In genomic region chr3:72683068-72683467, GRCh38 we compare ENCODE assay signal across 10 cellular contexts.
DNase-seq lines count a peak whose midpoint lies in the region; ATAC-seq and TF ChIP-seq lines count a peak whose summit lies in the region.
"Had no signal": no experiment of that assay in that cellular context is flagged by ENCODE, and none has a peak within 500 bp of the region (broad histone marks: within the 10 kb centered on the region; RNA-seq: fewer than 3 reads in every experiment).

No MANE protein-coding gene starts in this region.

- H3K9me3 ChIP-seq in neural progenitor cell (ENCODE audit: low read depth): no peaks in the 10 kb centered on the region
- H3K9me3 ChIP-seq in OCI-LY7 (ENCODE audit: low read length): no peaks in the 10 kb centered on the region
- H3K9me3 ChIP-seq in prostate gland: no peaks in the 10 kb centered on the region

- H3K4me3 Mint-ChIP-seq in neural progenitor cell: no peak overlapping the region
- H3K4me3 Mint-ChIP-seq: naive thymus-derived CD8-positive, alpha-beta T cell had no signal

- H2AFZ ChIP-seq in neural progenitor cell (replicated peaks) (no peak overlapping the region), OCI-LY7 (ENCODE audit: low read length) (no peak overlapping the region)

- peaks cover 11% of the 10 kb centered on the region for H3K4me1 ChIP-seq in neural progenitor cell
- peaks cover 6% of the 10 kb centered on the region for H3K4me1 ChIP-seq in OCI-LY7 (ENCODE audit: insufficient read depth, low read length, poor library complexity, severe bottlenecking)
- H3K4me1 ChIP-seq in prostate gland (replicated peaks): no peaks in the 10 kb centered on the region

- no peaks in the 10 kb centered on the region for H3K79me2 ChIP-seq in neural progenitor cell (ENCODE audit: low read depth)
- H3K79me2 ChIP-seq in OCI-LY7 (ENCODE audit: insufficient read depth, low read depth, low read length): no peaks in the 10 kb centered on the region

- POLR2A ChIA-PET in OCI-LY7 (lab: Charles Lee): no interaction called here

- H3K4me2 ChIP-seq in neural progenitor cell (peak overlapping the region; percentile 33), OCI-LY7 (ENCODE audit: low read length) (no peak overlapping the region)

- no peaks in the 10 kb centered on the region for H3K9me2 ChIP-seq in OCI-LY7 (ENCODE audit: insufficient read depth, low read length)

- intact Hi-C loops in OCI-LY7 (cut with micrococcal nuclease; ENCODE audit: unreplicated experiment) (no loop called here), prostate gland (cut with DNase I) (no loop called here)

- ATAC-seq in GM19023 (IDR thresholded peaks at IDR 0.05; ENCODE audit: unreplicated experiment): peak; percentile 54
- peak; percentile 57 for ATAC-seq in HG02678 (IDR thresholded peaks at IDR 0.05; ENCODE audit: unreplicated experiment)
- ATAC-seq: naive thymus-derived CD8-positive, alpha-beta T cell had no signal

- DNase-seq in NCI-H146 (lab: John Stamatoyannopoulos, UW) (peak; percentile 95), neural progenitor cell (ENCODE audit: low spot score) (peak; percentile 13), NCI-H524 (lab: John Stamatoyannopoulos, UW) (no peak), OCI-LY7 (ENCODE audit: low spot score) (no peak), prostate gland (ENCODE audit: low spot score) (no peak)
- DNase-seq: activated CD8-positive, alpha-beta memory T cell treated with anti-CD3 and anti-CD28 coated beads, Interleukin-2, amount 50 U/mL, for 4 hours; naive thymus-derived CD8-positive, alpha-beta T cell; NCI-H226 had no signal

- no peaks in the 10 kb centered on the region for H3K36me3 Mint-ChIP-seq in neural progenitor cell

- H3K4me3 ChIP-seq in neural progenitor cell: no peak overlapping the region
- no peak overlapping the region for H3K4me3 ChIP-seq in OCI-LY7 (ENCODE audit: low read depth, low read length, poor library complexity, severe bottlenecking)
- no peak overlapping the region for H3K4me3 ChIP-seq in prostate gland

- no peak overlapping the region for H3K9ac ChIP-seq in neural progenitor cell

- no peaks in the 10 kb centered on the region for H3K27me3 ChIP-seq in neural progenitor cell
- no peaks in the 10 kb centered on the region for H3K27me3 ChIP-seq in prostate gland (replicated peaks; ENCODE audit: insufficient read depth)

- no TSS peak for BruUV-seq in OCI-LY7 (replicated peaks; lab: Mats Ljungman, UMichigan)

- peaks cover 5% of the 10 kb centered on the region for H3F3A ChIP-seq in neural progenitor cell (ENCODE audit: low read depth)

- no peak overlapping the region for H3K27ac ChIP-seq in neural progenitor cell
- H3K27ac ChIP-seq in OCI-LY7 (ENCODE audit: low read depth, low read length, poor library complexity, severe bottlenecking): no peak overlapping the region
- no peak overlapping the region for H3K27ac ChIP-seq in prostate gland

- H3K27me3 Mint-ChIP-seq in neural progenitor cell (ENCODE audit: insufficient read depth, low read depth): peaks cover 7% of the 10 kb centered on the region

- H3K9me3 Mint-ChIP-seq in neural progenitor cell: no peaks in the 10 kb centered on the region

- TF ChIP-seq CTCF in neural progenitor cell (IDR thresholded peaks at IDR 0.05) (no peak), OCI-LY7 (conservative IDR thresholded peaks at IDR 0.05; ENCODE audit: low read length) (no peak), prostate gland (IDR thresholded peaks at IDR 0.05) (no peak)

- H3K36me3 ChIP-seq in neural progenitor cell (no peaks in the 10 kb centered on the region), OCI-LY7 (ENCODE audit: insufficient read depth, low read length) (no peaks in the 10 kb centered on the region), prostate gland (no peaks in the 10 kb centered on the region)

- no peak overlapping the region for H3K27ac Mint-ChIP-seq in neural progenitor cell
- H3K27ac Mint-ChIP-seq: naive thymus-derived CD8-positive, alpha-beta T cell had no signal

- CTCF ChIA-PET in OCI-LY7 (lab: Charles Lee; ENCODE audit: unreplicated experiment): interaction anchor here (0.6 kb wide), 1 partner anchor 50 kb away, joined by 3 read pairs; no protein-coding TSS in a partner anchor

- TF ChIP-seq POLR2A in prostate gland (IDR thresholded peaks at IDR 0.05): no peak

- H3K4me1 Mint-ChIP-seq in neural progenitor cell: peaks cover 15% of the 10 kb centered on the region

- WGBS in prostate gland: 65% methylated on average over 3 of the region's 3 CpGs

- H4K20me1 ChIP-seq in neural progenitor cell (ENCODE audit: low read depth) (no peaks in the 10 kb centered on the region), OCI-LY7 (ENCODE audit: insufficient read depth, low read length) (no peaks in the 10 kb centered on the region)

Comparison
In these comparisons a context has a peak if more than half of its experiments do, and no peak if none do; other contexts are left out.
1. DNase-seq: peak in NCI-H146 (single experiment) and neural progenitor cell (single experiment); none in NCI-H524 (0 of 2), OCI-LY7 (single experiment) and prostate gland (single experiment).